Comparison of ENCODE assay signal across 23 cellular contexts in the genomic region with DNA sequence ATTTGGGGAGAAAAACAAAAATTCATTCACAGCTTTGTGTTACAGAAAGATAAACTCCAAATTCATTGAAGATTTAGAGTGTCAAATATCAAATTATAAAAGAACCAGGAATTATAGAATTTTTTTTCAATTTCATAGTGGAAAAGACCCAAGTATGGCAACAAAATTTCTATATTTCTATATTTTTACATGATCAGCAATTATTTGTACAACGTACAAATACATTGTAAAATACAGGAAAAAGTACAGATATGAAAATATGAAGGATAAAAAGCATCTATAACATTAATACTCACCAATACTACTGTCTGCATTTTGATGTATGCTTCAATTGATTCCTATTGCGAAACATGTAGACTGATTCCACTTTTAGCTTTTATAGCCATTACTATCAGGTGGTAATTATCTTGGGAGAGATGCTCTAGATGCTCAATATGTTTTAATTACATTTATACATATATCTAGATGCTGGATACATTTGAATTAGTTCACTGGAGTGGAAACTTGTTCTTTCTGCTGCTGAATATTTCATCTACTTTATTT. TPM values are rescaled to one million over a fixed set of nuclear protein-coding genes. Genes with fewer than 3 reads are reported as not detected.
A peak's percentile ranks its signal among the peaks of the same experiment; 100 is the strongest.
DNase-seq lines count a peak whose midpoint lies in the region; ATAC-seq, FAIRE-seq and TF ChIP-seq lines count a peak whose summit lies in the region.
"Had no signal": no experiment of that assay in that cellular context is flagged by ENCODE, and none has a peak within 500 bp of the region (broad histone marks: within the 10 kb centered on the region; RNA-seq: fewer than 3 reads in every experiment).

No MANE protein-coding gene starts in this region.

- H2AFZ ChIP-seq in HepG2 (ENCODE audit: low read length) = no peak overlapping the region
- H2AFZ ChIP-seq in K562 (ENCODE audit: low read depth, low read length) = no peak overlapping the region
- H2AFZ ChIP-seq in hepatocyte = no peak overlapping the region

- TF ChIP-seq CTCF in HepG2 (CRISPR knock-in tag; IDR thresholded peaks at IDR 0.05) (no peak), right lobe of liver (IDR thresholded peaks at IDR 0.05) (no peak), K562 (IDR thresholded peaks at IDR 0.05 in 2 of 3, conservative IDR thresholded peaks at IDR 0.05 in 1 of 3; ENCODE audit: insufficient read depth in 2 of 3, low read depth in 1 of 3, low read length in 3 of 3) (no peak), hepatocyte (IDR thresholded peaks at IDR 0.05; ENCODE audit: poor library complexity) (no peak), type B pancreatic cell (conservative IDR thresholded peaks at IDR 0.05) (no peak), suprapubic skin (IDR thresholded peaks at IDR 0.05) (no peak)

- no peak overlapping the region for H3K4me3 Mint-ChIP-seq in type B pancreatic cell
- H3K4me3 Mint-ChIP-seq: CD14-positive monocyte; CD4-positive, alpha-beta memory T cell had no signal

- no peak for TF ChIP-seq RAD21 in HepG2 (CRISPR knock-in tag; IDR thresholded peaks at IDR 0.05)
- no peak for TF ChIP-seq RAD21 in K562 (CRISPR knock-in tag; conservative IDR thresholded peaks at IDR 0.05 in 1 of 2, IDR thresholded peaks at IDR 0.05 in 1 of 2)

- intact Hi-C loops in HepG2 (cut with micrococcal nuclease; ENCODE audit: unreplicated experiment) (loop anchor here (1.0 kb wide), 2 partner anchors 11 to 84 kb away; no protein-coding TSS in a partner anchor), right lobe of liver (cut with DNase I) (no loop called here), K562 (cut with micrococcal nuclease) (no loop called here)

- H3K79me2 ChIP-seq in HepG2 (ENCODE audit: insufficient read depth, low read length) = peaks cover 6% of the 10 kb centered on the region
- peaks cover 4% of the 10 kb centered on the region for H3K79me2 ChIP-seq in K562 (ENCODE audit: control insufficient read depth, insufficient read depth, low read length)
- peaks cover 69% of the 10 kb centered on the region for H3K79me2 ChIP-seq in hepatocyte

- peak overlapping the region; percentile 70 for H3K27ac Mint-ChIP-seq in type B pancreatic cell
- H3K27ac Mint-ChIP-seq: CD14-positive monocyte had no signal

- FAIRE-seq in HepG2 (lab: Jason Lieb, UNC) (no peak), K562 (lab: Jason Lieb, UNC) (no peak)
- FAIRE-seq: GM12878, GM19239, H54 had no signal

- H3K9me3 Mint-ChIP-seq in type B pancreatic cell = no peaks in the 10 kb centered on the region

- BruUV-seq in HepG2 (replicated peaks; lab: Mats Ljungman, UMichigan) (no TSS peak), K562 (replicated peaks; lab: Mats Ljungman, UMichigan) (no TSS peak)

- POLR2A ChIA-PET in HepG2 (lab: Yijun Ruan, JAX) = interaction anchor here (3.1 to 11.0 kb wide), 3 partner anchors 9 to 83 kb away, joined by 15 to 156 read pairs (median 32); no protein-coding TSS in a partner anchor
- POLR2A ChIA-PET in K562 (lab: Yijun Ruan, JAX) = no interaction called here

- in situ Hi-C loops in HepG2 (cut with HindIII; ENCODE audit: extremely low pct_ligation_motif_present, low pct_unique_long_range_greater_than_20kb) = no loop called here
- in situ Hi-C loops in K562 (cut with MboI) = no loop called here

- no peaks in the 10 kb centered on the region for H3K36me3 ChIP-seq in HepG2 (replicated peaks in 1 of 2; ENCODE audit: control insufficient read depth in 1 of 2, insufficient read depth in 2 of 2, low read length in 2 of 2)
- no peaks in the 10 kb centered on the region for H3K36me3 ChIP-seq in right lobe of liver
- H3K36me3 ChIP-seq in K562 (ENCODE audit: control insufficient read depth, insufficient read depth, low read length) = no peaks in the 10 kb centered on the region
- H3K36me3 ChIP-seq in hepatocyte (replicated peaks; ENCODE audit: insufficient read depth, low read depth) = no peaks in the 10 kb centered on the region
- peaks cover 3% of the 10 kb centered on the region for H3K36me3 ChIP-seq in suprapubic skin

- peaks cover 25% of the 10 kb centered on the region for H3K36me3 Mint-ChIP-seq in type B pancreatic cell

- CTCF ChIA-PET in HepG2 (lab: Yijun Ruan, JAX; ENCODE audit: low intra/inter-chr PET ratio, low total read pairs) = interaction anchor here (0.7 to 1.2 kb wide), 2 partner anchors 13 to 84 kb away, joined by 4 read pairs; no protein-coding TSS in a partner anchor
- CTCF ChIA-PET in K562 (lab: Yijun Ruan, JAX; ENCODE audit: low intra/inter-chr PET ratio) = no interaction called here

- DNase-seq in HepG2 (ENCODE audit: low spot score) (no peak), right lobe of liver (no peak), K562 (ENCODE audit: extremely low read depth in 1 of 4, low spot score in 3 of 4) (no peak), hepatocyte (ENCODE audit: low spot score) (no peak), type B pancreatic cell (ENCODE audit: extremely low spot score, unreplicated experiment) (no peak), dermis blood vessel endothelial cell (no peak), suprapubic skin (ENCODE audit: low spot score in 2 of 2) (no peak)
- DNase-seq: CD4-positive, alpha-beta memory T cell; DMS 273 treated with DMSO at 0.1 percent for 48 hours; DMS53; DND-41; EL; KG1 had no signal

- 93% methylated on average over 2 of the region's 2 CpGs for WGBS in HepG2 (ENCODE audit: low lambda C conversion rate)
- WGBS in right lobe of liver (ENCODE audit: insufficient coverage, low coverage, low lambda C conversion rate, missing lambda C conversion rate) = 90% methylated on average over 2 of the region's 2 CpGs
- WGBS in K562 (ENCODE audit: insufficient coverage, low coverage, missing lambda C conversion rate) = 53% methylated on average over 2 of the region's 2 CpGs
- 89% methylated on average over 2 of the region's 2 CpGs for WGBS in hepatocyte (ENCODE audit: low lambda C conversion rate, missing lambda C conversion rate)
- 97% methylated on average over 2 of the region's 2 CpGs for WGBS in suprapubic skin

- TF ChIP-seq POLR2A in HepG2 (IDR thresholded peaks at IDR 0.05; ENCODE audit: insufficient read depth in 1 of 2, low read depth in 2 of 2, low read length in 2 of 2) (no peak), right lobe of liver (IDR thresholded peaks at IDR 0.05) (no peak), K562 (conservative IDR thresholded peaks at IDR 0.05) (no peak), suprapubic skin (IDR thresholded peaks at IDR 0.05) (no peak)

- ATAC-seq in HepG2 (no peak), right lobe of liver (no peak), K562 (no peak), HG02588 (IDR thresholded peaks at IDR 0.05; ENCODE audit: unreplicated experiment) (no peak)
- ATAC-seq: GM12878 had no signal

- H3K9ac ChIP-seq in HepG2 (ENCODE audit: insufficient read depth, low read depth, low read length) (peak overlapping the region; percentile 57), K562 (ENCODE audit: insufficient read depth in 1 of 2, low read depth in 2 of 2, low read length in 2 of 2) (no peak overlapping the region)
- H3K9ac ChIP-seq: BLaER1 had no signal

- H3K9me2 ChIP-seq in hepatocyte (replicated peaks; ENCODE audit: insufficient read depth) = no peaks in the 10 kb centered on the region

- H3K4me2 ChIP-seq in HepG2 (ENCODE audit: low read depth, low read length) = peak overlapping the region; percentile 98
- no peak overlapping the region for H3K4me2 ChIP-seq in K562 (ENCODE audit: insufficient read depth, low read length)
- peak overlapping the region; percentile 97 for H3K4me2 ChIP-seq in hepatocyte

- H3K27ac ChIP-seq in HepG2 (ENCODE audit: extremely low read length, insufficient read depth, low read length) (peak overlapping the region; percentile 86), right lobe of liver (peak overlapping the region in 1 of 3 donors; percentile 85), K562 (ENCODE audit: extremely low read depth, low read depth, low read length) (no peak overlapping the region), hepatocyte (peak overlapping the region; percentile 34), suprapubic skin (no peak overlapping the region)
- H3K27ac ChIP-seq: 22Rv1, BLaER1 had no signal

- H3K4me1 Mint-ChIP-seq in type B pancreatic cell (ENCODE audit: unreplicated experiment) = peaks cover 13% of the 10 kb centered on the region

- H3K4me1 ChIP-seq in HepG2 (ENCODE audit: insufficient read depth, low read length) = peaks cover 69% of the 10 kb centered on the region
- H3K4me1 ChIP-seq in right lobe of liver = peaks cover 0 to 21% (median 4%) of the 10 kb centered on the region in 4 donors
- peaks cover 0 to 13% of the 10 kb centered on the region in 2 experiments; a peak in 2 of 5 replicates for H3K4me1 ChIP-seq in K562 (replicated peaks in 1 of 2; ENCODE audit: control insufficient read depth in 2 of 2, insufficient read depth in 2 of 2, low read length in 2 of 2)
- H3K4me1 ChIP-seq in hepatocyte (ENCODE audit: insufficient read depth) = peaks cover 19% of the 10 kb centered on the region
- H3K4me1 ChIP-seq in suprapubic skin = peaks cover 20% of the 10 kb centered on the region

- H3K4me3 ChIP-seq in HepG2 (replicated peaks in 1 of 3; ENCODE audit: insufficient read depth in 1 of 3, low read depth in 2 of 3, low read length in 3 of 3) (peak overlapping the region; percentile 23 to 54 (median 38); a peak in 5 of 6 replicates), right lobe of liver (no peak overlapping the region), K562 (no peak overlapping the region), hepatocyte (no peak overlapping the region), suprapubic skin (no peak overlapping the region)
- H3K4me3 ChIP-seq: BLaER1, GM12878 had no signal

- H4K20me1 ChIP-seq in HepG2 (ENCODE audit: insufficient read depth, low read length) (no peaks in the 10 kb centered on the region), K562 (replicated peaks; ENCODE audit: control insufficient read depth, insufficient read depth, low read length) (no peaks in the 10 kb centered on the region), hepatocyte (ENCODE audit: insufficient read depth, poor library complexity, severe bottlenecking) (no peaks in the 10 kb centered on the region)

- no peaks in the 10 kb centered on the region for H3K27me3 Mint-ChIP-seq in type B pancreatic cell
- H3K27me3 Mint-ChIP-seq: CD4-positive, alpha-beta memory T cell had no signal

- H3K9me3 ChIP-seq in HepG2 (ENCODE audit: low read length) = peaks cover 5% of the 10 kb centered on the region; the same call in 1 of the 2 replicates
- no peaks in the 10 kb centered on the region for H3K9me3 ChIP-seq in right lobe of liver
- peaks cover 8% of the 10 kb centered on the region for H3K9me3 ChIP-seq in K562 (replicated peaks; ENCODE audit: control insufficient read depth, insufficient read depth, low read depth, low read length)
- no peaks in the 10 kb centered on the region for H3K9me3 ChIP-seq in hepatocyte (ENCODE audit: low read depth)
- H3K9me3 ChIP-seq in suprapubic skin = peaks cover 4% of the 10 kb centered on the region

- H3K9me1 ChIP-seq in K562 (ENCODE audit: control insufficient read depth, insufficient read depth, low read length) = no peaks in the 10 kb centered on the region

- TF ChIP-seq EP300 in HepG2 (IDR thresholded peaks at IDR 0.05; ENCODE audit: low read depth in 2 of 2, low read length in 2 of 2) (no peak), HepG2 (CRISPR knock-in tag; IDR thresholded peaks at IDR 0.05; ENCODE audit: borderline replicate concordance) (no peak), K562 (IDR thresholded peaks at IDR 0.05; ENCODE audit: low read length) (no peak), suprapubic skin (IDR thresholded peaks at IDR 0.05) (no peak)

- H3K27me3 ChIP-seq in HepG2 (ENCODE audit: control insufficient read depth in 1 of 2, insufficient read depth in 2 of 2, low read length in 2 of 2) (peaks cover 0 to under 1% of the 10 kb centered on the region in 2 experiments; a peak in 1 of 5 replicates), right lobe of liver (no peaks in the 10 kb centered on the region), K562 (ENCODE audit: control insufficient read depth in 2 of 2, insufficient read depth in 2 of 2, low read length in 2 of 2) (no peaks in the 10 kb centered on the region; a peak in 1 of 5 replicates), hepatocyte (no peaks in the 10 kb centered on the region), suprapubic skin (no peaks in the 10 kb centered on the region)
- H3K27me3 ChIP-seq: BLaER1 had no signal

RNA-seq across cellular contexts. Expression of a gene that starts 4.0 kb away (rescaled TPM):
- total RNA-seq in HepG2 (2016; rRNA removed; fragmentation: Illumina TruSeq; extraction: Trizol) = 8.8 and 13.0 TPM in 2 replicates
- total RNA-seq in HepG2 (2016; cell fraction: cytosol; rRNA removed; fragmentation: Illumina TruSeq; extraction: Trizol; ENCODE audit: low read depth) = 4.1 and 4.9 TPM in 2 replicates
- total RNA-seq in HepG2 (2016; cell fraction: insoluble cytoplasmic fraction; rRNA removed; fragmentation: Illumina TruSeq; extraction: Trizol) = 8.7 and 10.6 TPM in 2 replicates
- 6.5 and 8.7 TPM in 2 replicates for total RNA-seq in HepG2 (2016; cell fraction: membrane; rRNA removed; fragmentation: Illumina TruSeq; extraction: Trizol)
- 19.0 and 22.6 TPM in 2 replicates for total RNA-seq in HepG2 (2016; cell fraction: nucleus; rRNA removed; fragmentation: Illumina TruSeq; extraction: Trizol)
- polyA plus RNA-seq in HepG2 (2011; rRNA removed) = 38.1 and 48.2 TPM in 2 replicates
- 22.1 and 28.8 TPM in 2 replicates for polyA plus RNA-seq in HepG2 (2011; cell fraction: cytosol; rRNA removed)
- 105 and 110 TPM in 2 replicates for polyA plus RNA-seq in HepG2 (2011; cell fraction: nucleus; rRNA removed)
- polyA plus RNA-seq in HepG2 (2012) = 34.7 and 61.3 TPM in 2 replicates
- polyA plus RNA-seq in HepG2 (2016; cell fraction: cytosol; fragmentation: Illumina TruSeq; extraction: Trizol; ENCODE audit: low read depth) = 3.9 and 4.4 TPM in 2 replicates
- polyA plus RNA-seq in HepG2 (2016; cell fraction: insoluble cytoplasmic fraction; fragmentation: Illumina TruSeq; extraction: Trizol; ENCODE audit: low read depth) = 12.2 TPM in 2 replicates
- polyA plus RNA-seq in HepG2 (2016; cell fraction: membrane; fragmentation: Illumina TruSeq; extraction: Trizol; ENCODE audit: low read depth) = 6.9 and 8.4 TPM in 2 replicates
- polyA plus RNA-seq in HepG2 (2016; cell fraction: nucleus; fragmentation: Illumina TruSeq; extraction: Trizol; ENCODE audit: insufficient read depth, low read depth) = 34.5 and 42.6 TPM in 2 replicates
- 8.2 and 18.1 TPM in 2 replicates for polyA minus RNA-seq in HepG2 (2011; rRNA and poly(A)+ RNA removed; ENCODE audit: low replicate concordance)
- polyA minus RNA-seq in HepG2 (2011; cell fraction: cytosol; rRNA and poly(A)+ RNA removed) = 10.2 and 13.8 TPM in 2 replicates
- polyA minus RNA-seq in HepG2 (2011; cell fraction: nucleus; rRNA and poly(A)+ RNA removed) = 143 and 147 TPM in 2 replicates
- total RNA-seq in right lobe of liver = 10 to 100 TPM in 2 of 6 experiments, 1 to 10 TPM in 4; 5.9 to 23.0 (median 8.7) TPM
- 13.0 and 30.3 TPM in 2 replicates for total RNA-seq in K562 (2011; cell fraction: chromatin; rRNA removed; ENCODE audit: low replicate concordance)
- total RNA-seq in K562 (2011; cell fraction: nucleolus; rRNA removed) = 8.9 and 9.3 TPM in 2 replicates
- total RNA-seq in K562 (2011; cell fraction: nucleoplasm; rRNA removed) = 15.4 and 22.9 TPM in 2 replicates
- total RNA-seq in K562 (2014; rRNA removed) = 4.0 and 5.5 TPM in 2 replicates
- 5.1 and 5.3 TPM in 2 replicates for total RNA-seq in K562 (2014; rRNA removed; fragmentation: Illumina TruSeq; extraction: Trizol)
- 3.6 and 5.0 TPM in 2 replicates for total RNA-seq in K562 (2015; rRNA removed; fragmentation: Illumina TruSeq; extraction: Trizol)
- 4.0 and 5.5 TPM in 2 replicates for total RNA-seq in K562 (2021)
- polyA plus RNA-seq in K562 (2011; rRNA removed) = 7.8 and 8.6 TPM in 2 replicates
- polyA plus RNA-seq in K562 (2011; cell fraction: cytosol; rRNA removed) = 2.9 and 4.2 TPM in 2 replicates
- 20.2 and 23.5 TPM in 2 replicates for polyA plus RNA-seq in K562 (2011; cell fraction: nucleus; rRNA removed)
- 4.7 and 7.8 TPM in 2 replicates for polyA plus RNA-seq in K562 (2012)
- 4.6 and 4.7 TPM in 2 replicates for polyA plus RNA-seq in K562 (2014; fragmentation: Illumina TruSeq; extraction: Trizol)
- polyA plus RNA-seq in K562 (2014; fragmentation: Nextera tagmentation; extraction: Ambion mirVana) = 1 to 10 TPM; 3.9 to 5.0 TPM
- 7.0 and 7.5 TPM in 2 replicates for polyA plus RNA-seq in K562 (2014; rRNA removed)
- 9.5 and 11.5 TPM in 2 replicates for polyA minus RNA-seq in K562 (2011; rRNA and poly(A)+ RNA removed)
- polyA minus RNA-seq in K562 (2011; cell fraction: cytosol; rRNA and poly(A)+ RNA removed) = 1.6 and 3.5 TPM in 2 replicates
- polyA minus RNA-seq in K562 (2011; cell fraction: nucleus; rRNA and poly(A)+ RNA removed) = 11.7 and 25.8 TPM in 2 replicates
- total RNA-seq in hepatocyte = 98.3 and 99.8 TPM in 2 replicates
- 36.3 and 42.7 TPM in 2 replicates for polyA plus RNA-seq in hepatocyte
- 61.4 and 110 TPM in 2 replicates for total RNA-seq in type B pancreatic cell (ENCODE audit: low replicate concordance)
- 17.9 and 28.6 TPM in 2 replicates for total RNA-seq in dermis blood vessel endothelial cell
- 100 to 1,000 TPM; 104 to 119 (median 118) TPM for total RNA-seq in suprapubic skin

RNA-seq across cellular contexts. Expression of a gene that starts 4.9 kb away (rescaled TPM):
- 246 and 290 TPM in 2 replicates for total RNA-seq in HepG2 (2016; rRNA removed; fragmentation: Illumina TruSeq; extraction: Trizol)
- total RNA-seq in HepG2 (2016; cell fraction: cytosol; rRNA removed; fragmentation: Illumina TruSeq; extraction: Trizol; ENCODE audit: low read depth) = 198 and 234 TPM in 2 replicates
- total RNA-seq in HepG2 (2016; cell fraction: insoluble cytoplasmic fraction; rRNA removed; fragmentation: Illumina TruSeq; extraction: Trizol) = 252 and 306 TPM in 2 replicates
- total RNA-seq in HepG2 (2016; cell fraction: membrane; rRNA removed; fragmentation: Illumina TruSeq; extraction: Trizol) = 319 and 324 TPM in 2 replicates
- 159 and 173 TPM in 2 replicates for total RNA-seq in HepG2 (2016; cell fraction: nucleus; rRNA removed; fragmentation: Illumina TruSeq; extraction: Trizol)
- polyA plus RNA-seq in HepG2 (2011; rRNA removed) = 280 and 348 TPM in 2 replicates
- polyA plus RNA-seq in HepG2 (2011; cell fraction: cytosol; rRNA removed) = 192 and 226 TPM in 2 replicates
- polyA plus RNA-seq in HepG2 (2011; cell fraction: nucleus; rRNA removed) = 139 and 154 TPM in 2 replicates
- 301 and 382 TPM in 2 replicates for polyA plus RNA-seq in HepG2 (2012)
- 328 and 393 TPM in 2 replicates for polyA plus RNA-seq in HepG2 (2016; cell fraction: cytosol; fragmentation: Illumina TruSeq; extraction: Trizol; ENCODE audit: low read depth)
- 381 and 406 TPM in 2 replicates for polyA plus RNA-seq in HepG2 (2016; cell fraction: insoluble cytoplasmic fraction; fragmentation: Illumina TruSeq; extraction: Trizol; ENCODE audit: low read depth)
- 353 and 372 TPM in 2 replicates for polyA plus RNA-seq in HepG2 (2016; cell fraction: membrane; fragmentation: Illumina TruSeq; extraction: Trizol; ENCODE audit: low read depth)
- polyA plus RNA-seq in HepG2 (2016; cell fraction: nucleus; fragmentation: Illumina TruSeq; extraction: Trizol; ENCODE audit: insufficient read depth, low read depth) = 287 and 295 TPM in 2 replicates
- 137 and 198 TPM in 2 replicates for polyA minus RNA-seq in HepG2 (2011; rRNA and poly(A)+ RNA removed; ENCODE audit: low replicate concordance)
- 154 and 160 TPM in 2 replicates for polyA minus RNA-seq in HepG2 (2011; cell fraction: cytosol; rRNA and poly(A)+ RNA removed)
- polyA minus RNA-seq in HepG2 (2011; cell fraction: nucleus; rRNA and poly(A)+ RNA removed) = 316 and 328 TPM in 2 replicates
- 10 to 100 TPM; 52.1 to 72.1 (median 60.3) TPM for total RNA-seq in right lobe of liver
- 59.4 and 126 TPM in 2 replicates for total RNA-seq in K562 (2011; cell fraction: chromatin; rRNA removed; ENCODE audit: low replicate concordance)
- 43.5 and 61.5 TPM in 2 replicates for total RNA-seq in K562 (2011; cell fraction: nucleolus; rRNA removed)
- total RNA-seq in K562 (2011; cell fraction: nucleoplasm; rRNA removed) = 88.2 and 151 TPM in 2 replicates
- total RNA-seq in K562 (2014; rRNA removed) = 148 and 153 TPM in 2 replicates
- 161 and 172 TPM in 2 replicates for total RNA-seq in K562 (2014; rRNA removed; fragmentation: Illumina TruSeq; extraction: Trizol)
- 136 and 148 TPM in 2 replicates for total RNA-seq in K562 (2015; rRNA removed; fragmentation: Illumina TruSeq; extraction: Trizol)
- total RNA-seq in K562 (2021) = 135 and 139 TPM in 2 replicates
- polyA plus RNA-seq in K562 (2011; rRNA removed) = 184 and 199 TPM in 2 replicates
- polyA plus RNA-seq in K562 (2011; cell fraction: cytosol; rRNA removed) = 68.2 and 129 TPM in 2 replicates
- polyA plus RNA-seq in K562 (2011; cell fraction: nucleus; rRNA removed) = 136 and 174 TPM in 2 replicates
- 140 and 147 TPM in 2 replicates for polyA plus RNA-seq in K562 (2012)
- 187 and 189 TPM in 2 replicates for polyA plus RNA-seq in K562 (2014; fragmentation: Illumina TruSeq; extraction: Trizol)
- 100 to 1,000 TPM; 450 to 493 TPM for polyA plus RNA-seq in K562 (2014; fragmentation: Nextera tagmentation; extraction: Ambion mirVana)
- polyA plus RNA-seq in K562 (2014; rRNA removed) = 195 and 220 TPM in 2 replicates
- 138 and 151 TPM in 2 replicates for polyA minus RNA-seq in K562 (2011; rRNA and poly(A)+ RNA removed)
- 77.9 and 112 TPM in 2 replicates for polyA minus RNA-seq in K562 (2011; cell fraction: cytosol; rRNA and poly(A)+ RNA removed)
- 89.1 and 145 TPM in 2 replicates for polyA minus RNA-seq in K562 (2011; cell fraction: nucleus; rRNA and poly(A)+ RNA removed)
- total RNA-seq in hepatocyte = 175 and 203 TPM in 2 replicates
- polyA plus RNA-seq in hepatocyte = 193 and 194 TPM in 2 replicates
- total RNA-seq in type B pancreatic cell (ENCODE audit: low replicate concordance) = 121 and 124 TPM in 2 replicates
- 68.1 and 96.8 TPM in 2 replicates for total RNA-seq in dermis blood vessel endothelial cell
- total RNA-seq in suprapubic skin = 10 to 100 TPM; 72.4 to 90.8 (median 73.0) TPM

RNA-seq across cellular contexts. Expression of a gene that starts 28.0 kb away (rescaled TPM):
- total RNA-seq in HepG2 (2016; rRNA removed; fragmentation: Illumina TruSeq; extraction: Trizol) (0.22 TPM in 1 of 2 replicates, not detected in the other), right lobe of liver (1 to 10 TPM in 4 of 6 experiments, under 1 TPM in 2; 0.49 to 2.9 (median 1.0) TPM), K562 (2014; rRNA removed) (not detected in 2 replicates), K562 (2014; rRNA removed; fragmentation: Illumina TruSeq; extraction: Trizol) (not detected in 2 replicates), K562 (2015; rRNA removed; fragmentation: Illumina TruSeq; extraction: Trizol) (not detected in 2 replicates), K562 (2021) (not detected in 2 replicates), hepatocyte (2.9 and 9.0 TPM in 2 replicates), type B pancreatic cell (ENCODE audit: low replicate concordance) (3.5 and 10.6 TPM in 2 replicates), dermis blood vessel endothelial cell (0.28 TPM in 1 of 2 replicates, not detected in the other), suprapubic skin (10 to 100 TPM in 1 of 4 donors, 1 to 10 TPM in 3; 4.0 to 11.0 (median 7.1) TPM)
- total RNA-seq in HepG2 (2016; cell fraction: cytosol; rRNA removed; fragmentation: Illumina TruSeq; extraction: Trizol; ENCODE audit: low read depth) = not detected in 2 replicates
- total RNA-seq in HepG2 (2016; cell fraction: insoluble cytoplasmic fraction; rRNA removed; fragmentation: Illumina TruSeq; extraction: Trizol) = 0.22 TPM in 1 of 2 replicates, not detected in the other
- total RNA-seq in HepG2 (2016; cell fraction: membrane; rRNA removed; fragmentation: Illumina TruSeq; extraction: Trizol) = 0.77 and 0.93 TPM in 2 replicates
- not detected in 2 replicates for total RNA-seq in HepG2 (2016; cell fraction: nucleus; rRNA removed; fragmentation: Illumina TruSeq; extraction: Trizol)
- polyA plus RNA-seq in HepG2 (2011; rRNA removed) (1.7 and 2.9 TPM in 2 replicates), K562 (2011; rRNA removed) (not detected in 2 replicates), K562 (2014; fragmentation: Illumina TruSeq; extraction: Trizol) (not detected in 2 replicates), K562 (2014; fragmentation: Nextera tagmentation; extraction: Ambion mirVana) (not detected), K562 (2014; rRNA removed) (not detected in 2 replicates), hepatocyte (27.5 and 30.4 TPM in 2 replicates)
- polyA plus RNA-seq in HepG2 (2011; cell fraction: cytosol; rRNA removed) = 0.89 and 1.5 TPM in 2 replicates
- polyA plus RNA-seq in HepG2 (2011; cell fraction: nucleus; rRNA removed) = 0.82 and 1.1 TPM in 2 replicates
- polyA plus RNA-seq in HepG2 (2012) = 1.5 and 2.3 TPM in 2 replicates
- 0.12 and 0.19 TPM in 2 replicates for polyA plus RNA-seq in HepG2 (2016; cell fraction: cytosol; fragmentation: Illumina TruSeq; extraction: Trizol; ENCODE audit: low read depth)
- 0.35 TPM in 1 of 2 replicates, not detected in the other for polyA plus RNA-seq in HepG2 (2016; cell fraction: insoluble cytoplasmic fraction; fragmentation: Illumina TruSeq; extraction: Trizol; ENCODE audit: low read depth)
- 0.22 and 0.45 TPM in 2 replicates for polyA plus RNA-seq in HepG2 (2016; cell fraction: membrane; fragmentation: Illumina TruSeq; extraction: Trizol; ENCODE audit: low read depth)
- polyA plus RNA-seq in HepG2 (2016; cell fraction: nucleus; fragmentation: Illumina TruSeq; extraction: Trizol; ENCODE audit: insufficient read depth, low read depth) = 0.72 and 1.0 TPM in 2 replicates
- not detected in 2 replicates for polyA minus RNA-seq in HepG2 (2011; rRNA and poly(A)+ RNA removed; ENCODE audit: low replicate concordance)
- 0.59 TPM in 1 of 2 replicates, not detected in the other for polyA minus RNA-seq in HepG2 (2011; cell fraction: cytosol; rRNA and poly(A)+ RNA removed)
- 1.4 and 1.5 TPM in 2 replicates for polyA minus RNA-seq in HepG2 (2011; cell fraction: nucleus; rRNA and poly(A)+ RNA removed)
- not detected in 2 replicates for total RNA-seq in K562 (2011; cell fraction: chromatin; rRNA removed; ENCODE audit: low replicate concordance)
- not detected in 2 replicates for total RNA-seq in K562 (2011; cell fraction: nucleolus; rRNA removed)
- total RNA-seq in K562 (2011; cell fraction: nucleoplasm; rRNA removed) = not detected in 2 replicates
- not detected in 2 replicates for polyA plus RNA-seq in K562 (2011; cell fraction: cytosol; rRNA removed)
- polyA plus RNA-seq in K562 (2011; cell fraction: nucleus; rRNA removed) = not detected in 2 replicates
- polyA plus RNA-seq in K562 (2012) = not detected in 2 replicates
- polyA minus RNA-seq in K562 (2011; rRNA and poly(A)+ RNA removed) = not detected in 2 replicates
- polyA minus RNA-seq in K562 (2011; cell fraction: cytosol; rRNA and poly(A)+ RNA removed) = not detected in 2 replicates
- 0.22 TPM in 1 of 2 replicates, not detected in the other for polyA minus RNA-seq in K562 (2011; cell fraction: nucleus; rRNA and poly(A)+ RNA removed)
- total RNA-seq: A673; CD4-positive, alpha-beta memory T cell; G401; GM12878 had no signal
- polyA plus RNA-seq: AG04450; CD14-positive monocyte; CD4-positive, alpha-beta memory T cell had no signal

Comparison
In these comparisons a context has a peak if more than half of its experiments do, and no peak if none do; other contexts are left out.
1. H3K4me3 ChIP-seq: peak in HepG2 (3 of 3); none in right lobe of liver (0 of 3), K562 (single experiment), hepatocyte (single experiment) and suprapubic skin (single experiment).
2. H3K27ac ChIP-seq: peak in HepG2 (single experiment) and hepatocyte (single experiment); none in K562 (single experiment) and suprapubic skin (single experiment).